9 cellular contexts compared by ENCODE assay signal in genomic region chr17:49762148-49762941, GRCh38. TPM values are rescaled to one million over a fixed set of nuclear protein-coding genes. Genes with fewer than 3 reads are reported as not detected.
DNase-seq lines count a peak whose midpoint lies in the region; ATAC-seq and TF ChIP-seq lines count a peak whose summit lies in the region.
"Had no signal": no experiment of that assay in that cellular context is flagged by ENCODE, and none has a peak within 500 bp of the region (broad histone marks: within the 10 kb centered on the region; RNA-seq: fewer than 3 reads in every experiment).

No MANE protein-coding gene starts in this region.

- CTCF ChIA-PET in GM10248 (lab: Yijun Ruan, JAX) = interaction anchor here (0.9 to 7.2 kb wide), 5 partner anchors 13 to 195 kb away, joined by 3 to 50 read pairs (median 10); partner anchors contain the start of gene SLC35B1

- POLR2A ChIA-PET in GM10248 (lab: Yijun Ruan, JAX) = interaction anchor here (0.5 to 2.1 kb wide), 5 partner anchors 16 to 127 kb away, joined by 3 to 7 read pairs (median 4); partner anchors contain the start of gene KAT7

- H3K9me3 ChIP-seq in iPS-15b (ENCODE audit: control insufficient read depth, insufficient read depth, low read length) = no peaks in the 10 kb centered on the region

- peak overlapping the region; percentile 92 for H3K27ac Mint-ChIP-seq in T-helper 2 cell treated with Interferon-gamma antibody and Interleukin-4, amounts not matched to agents 5 μg/mL and 100 μg/mL, for 36 hours
- H3K27ac Mint-ChIP-seq in activated T-helper 1 cell treated with anti-CD3 and anti-CD28 coated beads, Interleukin-12 subunit alpha, Interleukin-12 subunit beta, Interleukin-2, Interleukin-4 antibody, amounts not matched to agents 30 ng/mL and 10 ng/mL and 1 ng/mL, durations not matched to agents 14 hours and 24 hours and 36 hours = peak overlapping the region; percentile 90
- peak overlapping the region; percentile 22 for H3K27ac Mint-ChIP-seq in stimulated activated naive B cell treated with anti-CD40 and anti-IgM and Interleukin-4, amounts not matched to agents 10 μg/mL and 1 μg/mL and 100 μg/mL, for 72 hours

- TF ChIP-seq CTCF in GM10248 (IDR thresholded peaks at IDR 0.05; ENCODE audit: control extremely low read depth, extremely low read depth, low read depth, missing control alignments) = no peak

- H3K27me3 Mint-ChIP-seq in T-helper 2 cell treated with Interferon-gamma antibody and Interleukin-4, amounts not matched to agents 5 μg/mL and 100 μg/mL, for 36 hours (ENCODE audit: low read depth) = peaks cover 29% of the 10 kb centered on the region
- peaks cover 23% of the 10 kb centered on the region for H3K27me3 Mint-ChIP-seq in activated T-helper 1 cell treated with anti-CD3 and anti-CD28 coated beads, Interleukin-12 subunit alpha, Interleukin-12 subunit beta, Interleukin-2, Interleukin-4 antibody, amounts not matched to agents 30 ng/mL and 10 ng/mL and 1 ng/mL, durations not matched to agents 14 hours and 24 hours and 36 hours (ENCODE audit: insufficient read depth)
- H3K27me3 Mint-ChIP-seq in stimulated activated naive B cell treated with anti-CD40 and anti-IgM and Interleukin-4, amounts not matched to agents 10 μg/mL and 1 μg/mL and 100 μg/mL, for 72 hours = no peaks in the 10 kb centered on the region

- intact Hi-C loops in activated T-helper 1 cell treated with anti-CD3 and anti-CD28 coated beads, Interleukin-12 subunit alpha, Interleukin-12 subunit beta, Interleukin-2, Interleukin-4 antibody, amounts not matched to agents 30 ng/mL and 10 ng/mL and 1 ng/mL, durations not matched to agents 14 hours and 24 hours and 36 hours (cut with micrococcal nuclease) = loop anchor here (1.0 to 5.0 kb wide), 2 partner anchors 14 to 1645 kb away; no protein-coding TSS in a partner anchor

- H3K9ac ChIP-seq in iPS-15b (ENCODE audit: low read depth, low read length) = peak overlapping the region; percentile 62

- peak overlapping the region; percentile 94 for H3K4me3 ChIP-seq in iPS-15b (ENCODE audit: low read depth, low read length)

- H3K36me3 Mint-ChIP-seq in T-helper 2 cell treated with Interferon-gamma antibody and Interleukin-4, amounts not matched to agents 5 μg/mL and 100 μg/mL, for 36 hours (ENCODE audit: low read depth) = peaks cover 28% of the 10 kb centered on the region
- peaks cover 12% of the 10 kb centered on the region for H3K36me3 Mint-ChIP-seq in activated T-helper 1 cell treated with anti-CD3 and anti-CD28 coated beads, Interleukin-12 subunit alpha, Interleukin-12 subunit beta, Interleukin-2, Interleukin-4 antibody, amounts not matched to agents 30 ng/mL and 10 ng/mL and 1 ng/mL, durations not matched to agents 14 hours and 24 hours and 36 hours (ENCODE audit: low read depth)
- peaks cover 3 to 10% of the 10 kb centered on the region in 2 donors for H3K36me3 Mint-ChIP-seq in stimulated activated naive B cell treated with anti-CD40 and anti-IgM and Interleukin-4, amounts not matched to agents 10 μg/mL and 1 μg/mL and 100 μg/mL, for 72 hours

- no peak for DNase-seq in T-helper 2 cell treated with Interferon-gamma antibody and Interleukin-4, amounts not matched to agents 5 μg/mL and 100 μg/mL, for 36 hours (ENCODE audit: low spot score)
- DNase-seq in T-helper 2 cell (no peak), T1000 (lab: John Stamatoyannopoulos, UW) (no peak), GM10248 (ENCODE audit: extremely low spot score) (no peak)
- DNase-seq in activated T-helper 1 cell treated with anti-CD3 and anti-CD28 coated beads, Interleukin-12 subunit alpha, Interleukin-12 subunit beta, Interleukin-2, Interleukin-4 antibody, amounts not matched to agents 30 ng/mL and 10 ng/mL and 1 ng/mL, durations not matched to agents 14 hours and 24 hours and 36 hours (ENCODE audit: low spot score) = no peak
- DNase-seq in stimulated activated naive B cell treated with anti-CD40 and anti-IgM and Interleukin-4, amounts not matched to agents 10 μg/mL and 1 μg/mL and 100 μg/mL, for 72 hours = no peak
- DNase-seq: activated CD8-positive, alpha-beta memory T cell treated with anti-CD3 and anti-CD28 coated beads, Interleukin-2, amount 50 U/mL, for 4 hours had no signal

- no peaks in the 10 kb centered on the region for H3K36me3 ChIP-seq in iPS-15b (ENCODE audit: control insufficient read depth, insufficient read depth, low read length)

- no peaks in the 10 kb centered on the region for H3K9me3 Mint-ChIP-seq in T-helper 2 cell treated with Interferon-gamma antibody and Interleukin-4, amounts not matched to agents 5 μg/mL and 100 μg/mL, for 36 hours
- H3K9me3 Mint-ChIP-seq in activated T-helper 1 cell treated with anti-CD3 and anti-CD28 coated beads, Interleukin-12 subunit alpha, Interleukin-12 subunit beta, Interleukin-2, Interleukin-4 antibody, amounts not matched to agents 30 ng/mL and 10 ng/mL and 1 ng/mL, durations not matched to agents 14 hours and 24 hours and 36 hours = no peaks in the 10 kb centered on the region
- H3K9me3 Mint-ChIP-seq in stimulated activated naive B cell treated with anti-CD40 and anti-IgM and Interleukin-4, amounts not matched to agents 10 μg/mL and 1 μg/mL and 100 μg/mL, for 72 hours = peaks cover 4 to 5% of the 10 kb centered on the region in 2 donors

- no peak for ATAC-seq in stimulated activated naive B cell treated with anti-CD40 and anti-IgM and Interleukin-4, amounts not matched to agents 10 μg/mL and 1 μg/mL and 100 μg/mL, for 72 hours (replicated peaks)
- no peak for ATAC-seq in HG03159 (IDR thresholded peaks at IDR 0.05; ENCODE audit: unreplicated experiment)

- H3K4me3 Mint-ChIP-seq in T-helper 2 cell treated with Interferon-gamma antibody and Interleukin-4, amounts not matched to agents 5 μg/mL and 100 μg/mL, for 36 hours = peak overlapping the region; percentile 94
- H3K4me3 Mint-ChIP-seq in activated T-helper 1 cell treated with anti-CD3 and anti-CD28 coated beads, Interleukin-12 subunit alpha, Interleukin-12 subunit beta, Interleukin-2, Interleukin-4 antibody, amounts not matched to agents 30 ng/mL and 10 ng/mL and 1 ng/mL, durations not matched to agents 14 hours and 24 hours and 36 hours = peak overlapping the region; percentile 96
- H3K4me3 Mint-ChIP-seq in stimulated activated naive B cell treated with anti-CD40 and anti-IgM and Interleukin-4, amounts not matched to agents 10 μg/mL and 1 μg/mL and 100 μg/mL, for 72 hours = peak overlapping the region; percentile 84 to 99

- H3K4me1 ChIP-seq in iPS-15b (ENCODE audit: control insufficient read depth, insufficient read depth, low read length) = no peaks in the 10 kb centered on the region

- H3K4me1 Mint-ChIP-seq in T-helper 2 cell treated with Interferon-gamma antibody and Interleukin-4, amounts not matched to agents 5 μg/mL and 100 μg/mL, for 36 hours (ENCODE audit: low read depth) = peaks cover 47% of the 10 kb centered on the region
- peaks cover 64% of the 10 kb centered on the region for H3K4me1 Mint-ChIP-seq in activated T-helper 1 cell treated with anti-CD3 and anti-CD28 coated beads, Interleukin-12 subunit alpha, Interleukin-12 subunit beta, Interleukin-2, Interleukin-4 antibody, amounts not matched to agents 30 ng/mL and 10 ng/mL and 1 ng/mL, durations not matched to agents 14 hours and 24 hours and 36 hours (ENCODE audit: low read depth)
- H3K4me1 Mint-ChIP-seq in stimulated activated naive B cell treated with anti-CD40 and anti-IgM and Interleukin-4, amounts not matched to agents 10 μg/mL and 1 μg/mL and 100 μg/mL, for 72 hours = peaks cover 33 to 63% of the 10 kb centered on the region in 2 donors

- peaks cover 13% of the 10 kb centered on the region for H3K27me3 ChIP-seq in iPS-15b (ENCODE audit: control insufficient read depth, insufficient read depth, low read length)

RNA-seq across cellular contexts. Expression of gene FAM117A, which starts 1.6 kb away (rescaled TPM):
- total RNA-seq in activated T-helper 1 cell treated with anti-CD3 and anti-CD28 coated beads, Interleukin-12 subunit alpha, Interleukin-12 subunit beta, Interleukin-2, Interleukin-4 antibody, amounts not matched to agents 30 ng/mL and 10 ng/mL and 1 ng/mL, durations not matched to agents 14 hours and 24 hours and 36 hours = 13.9 and 14.8 TPM in 2 replicates

RNA-seq across cellular contexts. Expression of gene KAT7, which starts 26.1 kb away (rescaled TPM):
- total RNA-seq in activated T-helper 1 cell treated with anti-CD3 and anti-CD28 coated beads, Interleukin-12 subunit alpha, Interleukin-12 subunit beta, Interleukin-2, Interleukin-4 antibody, amounts not matched to agents 30 ng/mL and 10 ng/mL and 1 ng/mL, durations not matched to agents 14 hours and 24 hours and 36 hours = 68.5 and 71.1 TPM in 2 replicates

RNA-seq across cellular contexts. Expression of gene SLC35B1, which starts 54.6 kb away (rescaled TPM):
- 71.6 and 75.4 TPM in 2 replicates for total RNA-seq in activated T-helper 1 cell treated with anti-CD3 and anti-CD28 coated beads, Interleukin-12 subunit alpha, Interleukin-12 subunit beta, Interleukin-2, Interleukin-4 antibody, amounts not matched to agents 30 ng/mL and 10 ng/mL and 1 ng/mL, durations not matched to agents 14 hours and 24 hours and 36 hours

Comparison
In these comparisons a context has a peak if more than half of its experiments do, and no peak if none do; other contexts are left out.
1. H3K27ac Mint-ChIP-seq: peak in every context shown above with its lines; median percentile 92 in T-helper 2 cell treated with Interferon-gamma antibody and Interleukin-4, amounts not matched to agents 5 μg/mL and 100 μg/mL, for 36 hours; 90 in activated T-helper 1 cell treated with anti-CD3 and anti-CD28 coated beads, Interleukin-12 subunit alpha, Interleukin-12 subunit beta, Interleukin-2, Interleukin-4 antibody, amounts not matched to agents 30 ng/mL and 10 ng/mL and 1 ng/mL, durations not matched to agents 14 hours and 24 hours and 36 hours; 22 in stimulated activated naive B cell treated with anti-CD40 and anti-IgM and Interleukin-4, amounts not matched to agents 10 μg/mL and 1 μg/mL and 100 μg/mL, for 72 hours.